ENCODE assay signal across 1 cellular context in the genomic region with DNA sequence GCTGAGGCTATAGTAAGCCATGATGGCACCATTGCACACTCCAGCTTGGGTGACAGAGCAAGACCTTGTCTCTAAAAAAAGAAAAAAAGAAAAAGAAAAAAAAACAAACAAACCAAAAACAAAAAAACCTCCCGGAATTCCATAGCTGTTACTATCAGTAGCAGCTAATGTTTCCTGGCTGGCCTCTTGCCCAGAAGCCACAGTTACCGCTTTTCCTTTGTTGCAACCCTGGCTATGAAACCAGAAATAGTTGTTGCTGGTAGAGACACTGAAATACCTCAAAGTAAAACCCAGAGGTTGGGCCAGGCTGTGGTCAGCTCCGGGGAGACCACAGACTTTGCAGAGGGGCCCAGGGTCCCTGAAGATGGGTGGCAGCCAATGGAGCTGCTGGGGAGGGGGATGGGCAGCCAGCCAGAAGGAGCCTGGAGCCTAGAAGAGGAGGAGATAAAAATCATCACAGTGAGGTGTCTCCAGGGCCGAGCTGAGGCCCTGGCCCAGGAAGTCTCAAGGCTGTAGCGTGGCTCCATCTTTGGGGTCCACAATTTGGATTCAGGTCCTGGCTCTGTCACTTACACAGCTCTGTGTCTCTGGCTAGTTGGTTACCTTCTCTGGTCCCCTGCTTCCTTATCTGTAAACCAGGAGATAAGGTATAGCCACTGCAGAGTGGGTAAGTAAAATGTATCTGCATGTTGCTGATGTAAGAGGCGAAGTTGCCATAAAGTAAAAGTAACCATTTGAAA.
TF ChIP-seq lines count a peak whose summit lies in the region.

No MANE protein-coding gene starts in this region.

TF ChIP-seq in K562, 482 proteins besides CTCF, POLR2A, EP300 and RAD21 (continued from another document and continues in another):
- TF ChIP-seq, protein P1, sequence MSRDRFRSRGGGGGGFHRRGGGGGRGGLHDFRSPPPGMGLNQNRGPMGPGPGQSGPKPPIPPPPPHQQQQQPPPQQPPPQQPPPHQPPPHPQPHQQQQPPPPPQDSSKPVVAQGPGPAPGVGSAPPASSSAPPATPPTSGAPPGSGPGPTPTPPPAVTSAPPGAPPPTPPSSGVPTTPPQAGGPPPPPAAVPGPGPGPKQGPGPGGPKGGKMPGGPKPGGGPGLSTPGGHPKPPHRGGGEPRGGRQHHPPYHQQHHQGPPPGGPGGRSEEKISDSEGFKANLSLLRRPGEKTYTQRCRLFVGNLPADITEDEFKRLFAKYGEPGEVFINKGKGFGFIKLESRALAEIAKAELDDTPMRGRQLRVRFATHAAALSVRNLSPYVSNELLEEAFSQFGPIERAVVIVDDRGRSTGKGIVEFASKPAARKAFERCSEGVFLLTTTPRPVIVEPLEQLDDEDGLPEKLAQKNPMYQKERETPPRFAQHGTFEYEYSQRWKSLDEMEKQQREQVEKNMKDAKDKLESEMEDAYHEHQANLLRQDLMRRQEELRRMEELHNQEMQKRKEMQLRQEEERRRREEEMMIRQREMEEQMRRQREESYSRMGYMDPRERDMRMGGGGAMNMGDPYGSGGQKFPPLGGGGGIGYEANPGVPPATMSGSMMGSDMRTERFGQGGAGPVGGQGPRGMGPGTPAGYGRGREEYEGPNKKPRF (IDR thresholded peaks at IDR 0.05; ENCODE audit: low read depth, low read length), result no peak
- no peak for TF ChIP-seq PTRF (tag; IDR thresholded peaks at IDR 0.05)
- TF ChIP-seq, protein P2, sequence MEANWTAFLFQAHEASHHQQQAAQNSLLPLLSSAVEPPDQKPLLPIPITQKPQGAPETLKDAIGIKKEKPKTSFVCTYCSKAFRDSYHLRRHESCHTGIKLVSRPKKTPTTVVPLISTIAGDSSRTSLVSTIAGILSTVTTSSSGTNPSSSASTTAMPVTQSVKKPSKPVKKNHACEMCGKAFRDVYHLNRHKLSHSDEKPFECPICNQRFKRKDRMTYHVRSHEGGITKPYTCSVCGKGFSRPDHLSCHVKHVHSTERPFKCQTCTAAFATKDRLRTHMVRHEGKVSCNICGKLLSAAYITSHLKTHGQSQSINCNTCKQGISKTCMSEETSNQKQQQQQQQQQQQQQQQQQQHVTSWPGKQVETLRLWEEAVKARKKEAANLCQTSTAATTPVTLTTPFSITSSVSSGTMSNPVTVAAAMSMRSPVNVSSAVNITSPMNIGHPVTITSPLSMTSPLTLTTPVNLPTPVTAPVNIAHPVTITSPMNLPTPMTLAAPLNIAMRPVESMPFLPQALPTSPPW (CRISPR knock-in tag; IDR thresholded peaks at IDR 0.05), result peak; percentile 53; the same call in 1 of the 2 replicates
- peak; percentile 63 for TF ChIP-seq TEAD4 (IDR thresholded peaks at IDR 0.05; ENCODE audit: low read length)
- no peak for TF ChIP-seq TEAD4 (CRISPR knock-in tag; IDR thresholded peaks at IDR 0.05; ENCODE audit: borderline replicate concordance)
- no peak for TF ChIP-seq LCOR (CRISPR knock-in tag; IDR thresholded peaks at IDR 0.05)
- peak; percentile 36 to 60; a peak in 1 of 4 replicates for TF ChIP-seq TEAD1 (CRISPR knock-in tag; IDR thresholded peaks at IDR 0.05)
- no peak for TF ChIP-seq FOXA1 (IDR thresholded peaks at IDR 0.05; ENCODE audit: borderline replicate concordance)
- no peak for TF ChIP-seq ESRRB (CRISPR knock-in tag; IDR thresholded peaks at IDR 0.05; ENCODE audit: borderline replicate concordance)
- TF ChIP-seq ZNF354B (CRISPR knock-in tag; IDR thresholded peaks at IDR 0.05), result no peak
- TF ChIP-seq, protein P3, sequence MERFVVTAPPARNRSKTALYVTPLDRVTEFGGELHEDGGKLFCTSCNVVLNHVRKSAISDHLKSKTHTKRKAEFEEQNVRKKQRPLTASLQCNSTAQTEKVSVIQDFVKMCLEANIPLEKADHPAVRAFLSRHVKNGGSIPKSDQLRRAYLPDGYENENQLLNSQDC (CRISPR knock-in tag; IDR thresholded peaks at IDR 0.05), result no peak
- TF ChIP-seq PTBP1 (IDR thresholded peaks at IDR 0.05; ENCODE audit: low read depth, low read length), result no peak
- TF ChIP-seq ZFP30 (CRISPR knock-in tag; IDR thresholded peaks at IDR 0.05; ENCODE audit: borderline replicate concordance), result no peak
- no peak for TF ChIP-seq TARDBP (IDR thresholded peaks at IDR 0.05)
- TF ChIP-seq, protein P4, sequence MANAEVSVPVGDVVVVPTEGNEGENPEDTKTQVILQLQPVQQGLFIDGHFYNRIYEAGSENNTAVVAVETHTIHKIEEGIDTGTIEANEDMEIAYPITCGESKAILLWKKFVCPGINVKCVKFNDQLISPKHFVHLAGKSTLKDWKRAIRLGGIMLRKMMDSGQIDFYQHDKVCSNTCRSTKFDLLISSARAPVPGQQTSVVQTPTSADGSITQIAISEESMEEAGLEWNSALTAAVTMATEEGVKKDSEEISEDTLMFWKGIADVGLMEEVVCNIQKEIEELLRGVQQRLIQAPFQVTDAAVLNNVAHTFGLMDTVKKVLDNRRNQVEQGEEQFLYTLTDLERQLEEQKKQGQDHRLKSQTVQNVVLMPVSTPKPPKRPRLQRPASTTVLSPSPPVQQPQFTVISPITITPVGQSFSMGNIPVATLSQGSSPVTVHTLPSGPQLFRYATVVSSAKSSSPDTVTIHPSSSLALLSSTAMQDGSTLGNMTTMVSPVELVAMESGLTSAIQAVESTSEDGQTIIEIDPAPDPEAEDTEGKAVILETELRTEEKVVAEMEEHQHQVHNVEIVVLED (CRISPR knock-in tag; IDR thresholded peaks at IDR 0.05), result no peak
- no peak for TF ChIP-seq MTA2 (IDR thresholded peaks at IDR 0.05; ENCODE audit: low read depth)
- TF ChIP-seq KHSRP (IDR thresholded peaks at IDR 0.05), result no peak
- TF ChIP-seq MAFG (tag; conservative IDR thresholded peaks at IDR 0.05), result no peak
- TF ChIP-seq, protein P5, sequence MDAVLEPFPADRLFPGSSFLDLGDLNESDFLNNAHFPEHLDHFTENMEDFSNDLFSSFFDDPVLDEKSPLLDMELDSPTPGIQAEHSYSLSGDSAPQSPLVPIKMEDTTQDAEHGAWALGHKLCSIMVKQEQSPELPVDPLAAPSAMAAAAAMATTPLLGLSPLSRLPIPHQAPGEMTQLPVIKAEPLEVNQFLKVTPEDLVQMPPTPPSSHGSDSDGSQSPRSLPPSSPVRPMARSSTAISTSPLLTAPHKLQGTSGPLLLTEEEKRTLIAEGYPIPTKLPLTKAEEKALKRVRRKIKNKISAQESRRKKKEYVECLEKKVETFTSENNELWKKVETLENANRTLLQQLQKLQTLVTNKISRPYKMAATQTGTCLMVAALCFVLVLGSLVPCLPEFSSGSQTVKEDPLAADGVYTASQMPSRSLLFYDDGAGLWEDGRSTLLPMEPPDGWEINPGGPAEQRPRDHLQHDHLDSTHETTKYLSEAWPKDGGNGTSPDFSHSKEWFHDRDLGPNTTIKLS (IDR thresholded peaks at IDR 0.05; ENCODE audit: borderline replicate concordance, low read depth), result peak; percentile 22; the same call in 1 of the 2 replicates
- TF ChIP-seq, protein P6, sequence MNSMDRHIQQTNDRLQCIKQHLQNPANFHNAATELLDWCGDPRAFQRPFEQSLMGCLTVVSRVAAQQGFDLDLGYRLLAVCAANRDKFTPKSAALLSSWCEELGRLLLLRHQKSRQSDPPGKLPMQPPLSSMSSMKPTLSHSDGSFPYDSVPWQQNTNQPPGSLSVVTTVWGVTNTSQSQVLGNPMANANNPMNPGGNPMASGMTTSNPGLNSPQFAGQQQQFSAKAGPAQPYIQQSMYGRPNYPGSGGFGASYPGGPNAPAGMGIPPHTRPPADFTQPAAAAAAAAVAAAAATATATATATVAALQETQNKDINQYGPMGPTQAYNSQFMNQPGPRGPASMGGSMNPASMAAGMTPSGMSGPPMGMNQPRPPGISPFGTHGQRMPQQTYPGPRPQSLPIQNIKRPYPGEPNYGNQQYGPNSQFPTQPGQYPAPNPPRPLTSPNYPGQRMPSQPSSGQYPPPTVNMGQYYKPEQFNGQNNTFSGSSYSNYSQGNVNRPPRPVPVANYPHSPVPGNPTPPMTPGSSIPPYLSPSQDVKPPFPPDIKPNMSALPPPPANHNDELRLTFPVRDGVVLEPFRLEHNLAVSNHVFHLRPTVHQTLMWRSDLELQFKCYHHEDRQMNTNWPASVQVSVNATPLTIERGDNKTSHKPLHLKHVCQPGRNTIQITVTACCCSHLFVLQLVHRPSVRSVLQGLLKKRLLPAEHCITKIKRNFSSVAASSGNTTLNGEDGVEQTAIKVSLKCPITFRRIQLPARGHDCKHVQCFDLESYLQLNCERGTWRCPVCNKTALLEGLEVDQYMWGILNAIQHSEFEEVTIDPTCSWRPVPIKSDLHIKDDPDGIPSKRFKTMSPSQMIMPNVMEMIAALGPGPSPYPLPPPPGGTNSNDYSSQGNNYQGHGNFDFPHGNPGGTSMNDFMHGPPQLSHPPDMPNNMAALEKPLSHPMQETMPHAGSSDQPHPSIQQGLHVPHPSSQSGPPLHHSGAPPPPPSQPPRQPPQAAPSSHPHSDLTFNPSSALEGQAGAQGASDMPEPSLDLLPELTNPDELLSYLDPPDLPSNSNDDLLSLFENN (IDR thresholded peaks at IDR 0.05; ENCODE audit: low read depth in 2 of 2, low read length in 2 of 2), result no peak
- TF ChIP-seq ZNF212 (CRISPR knock-in tag; IDR thresholded peaks at IDR 0.05), result no peak
- TF ChIP-seq CBX8 (IDR thresholded peaks at IDR 0.05; ENCODE audit: borderline replicate concordance, extremely low read depth, low read depth, low read length, poor library complexity, severe bottlenecking), result no peak
- no peak for TF ChIP-seq ARID2 (IDR thresholded peaks at IDR 0.05)
- TF ChIP-seq ZNF274 (IDR thresholded peaks at IDR 0.05; ENCODE audit: borderline replicate concordance, low read depth, low read length), result no peak
- TF ChIP-seq, protein P7, sequence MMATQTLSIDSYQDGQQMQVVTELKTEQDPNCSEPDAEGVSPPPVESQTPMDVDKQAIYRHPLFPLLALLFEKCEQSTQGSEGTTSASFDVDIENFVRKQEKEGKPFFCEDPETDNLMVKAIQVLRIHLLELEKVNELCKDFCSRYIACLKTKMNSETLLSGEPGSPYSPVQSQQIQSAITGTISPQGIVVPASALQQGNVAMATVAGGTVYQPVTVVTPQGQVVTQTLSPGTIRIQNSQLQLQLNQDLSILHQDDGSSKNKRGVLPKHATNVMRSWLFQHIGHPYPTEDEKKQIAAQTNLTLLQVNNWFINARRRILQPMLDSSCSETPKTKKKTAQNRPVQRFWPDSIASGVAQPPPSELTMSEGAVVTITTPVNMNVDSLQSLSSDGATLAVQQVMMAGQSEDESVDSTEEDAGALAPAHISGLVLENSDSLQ (IDR thresholded peaks at IDR 0.05), result no peak; the same call in 1 of the 2 replicates
- no peak for TF ChIP-seq FOXA3 (CRISPR knock-in tag; conservative IDR thresholded peaks at IDR 0.05 in 1 of 2, IDR thresholded peaks at IDR 0.05 in 1 of 2)
- TF ChIP-seq POLR2H (tag; IDR thresholded peaks at IDR 0.05; ENCODE audit: low read depth), result peak; percentile 64
- TF ChIP-seq ZKSCAN8 (CRISPR knock-in tag; IDR thresholded peaks at IDR 0.05), result 0 out of 2 replicates have a peak, but pooled peaks have one; percentile 44
- no peak for TF ChIP-seq MEF2A (IDR thresholded peaks at IDR 0.05; ENCODE audit: control insufficient read depth, low read depth, low read length)
- 0 out of 2 replicates have a peak, but pooled peaks have one; percentile 51 for TF ChIP-seq HSF4 (CRISPR knock-in tag; IDR thresholded peaks at IDR 0.05; ENCODE audit: borderline replicate concordance)
- TF ChIP-seq ETV5 (CRISPR knock-in tag; IDR thresholded peaks at IDR 0.05; ENCODE audit: low read depth), result no peak
- TF ChIP-seq SIX5 (IDR thresholded peaks at IDR 0.05; ENCODE audit: borderline replicate concordance in 1 of 2, insufficient read depth in 1 of 2, low read depth in 1 of 2, low read length in 2 of 2), result no peak
- TF ChIP-seq ZNF316 (IDR thresholded peaks at IDR 0.05), result no peak
- TF ChIP-seq ZNF668 (CRISPR knock-in tag; IDR thresholded peaks at IDR 0.05), result peak; percentile 75; the same call in 1 of the 2 replicates
- TF ChIP-seq ZNF584 (CRISPR knock-in tag; IDR thresholded peaks at IDR 0.05; ENCODE audit: low read depth), result no peak; the same call in 1 of the 2 replicates
- TF ChIP-seq PCBP1 (IDR thresholded peaks at IDR 0.05; ENCODE audit: low read depth, low read length, poor library complexity, severe bottlenecking), result no peak
- no peak for TF ChIP-seq SETDB1 (IDR thresholded peaks at IDR 0.05; ENCODE audit: low read length)
- no peak for TF ChIP-seq DACH1 (IDR thresholded peaks at IDR 0.05; ENCODE audit: partially characterized antibody)
- TF ChIP-seq ZNF224 (CRISPR knock-in tag; IDR thresholded peaks at IDR 0.05), result no peak
- TF ChIP-seq, protein P8, sequence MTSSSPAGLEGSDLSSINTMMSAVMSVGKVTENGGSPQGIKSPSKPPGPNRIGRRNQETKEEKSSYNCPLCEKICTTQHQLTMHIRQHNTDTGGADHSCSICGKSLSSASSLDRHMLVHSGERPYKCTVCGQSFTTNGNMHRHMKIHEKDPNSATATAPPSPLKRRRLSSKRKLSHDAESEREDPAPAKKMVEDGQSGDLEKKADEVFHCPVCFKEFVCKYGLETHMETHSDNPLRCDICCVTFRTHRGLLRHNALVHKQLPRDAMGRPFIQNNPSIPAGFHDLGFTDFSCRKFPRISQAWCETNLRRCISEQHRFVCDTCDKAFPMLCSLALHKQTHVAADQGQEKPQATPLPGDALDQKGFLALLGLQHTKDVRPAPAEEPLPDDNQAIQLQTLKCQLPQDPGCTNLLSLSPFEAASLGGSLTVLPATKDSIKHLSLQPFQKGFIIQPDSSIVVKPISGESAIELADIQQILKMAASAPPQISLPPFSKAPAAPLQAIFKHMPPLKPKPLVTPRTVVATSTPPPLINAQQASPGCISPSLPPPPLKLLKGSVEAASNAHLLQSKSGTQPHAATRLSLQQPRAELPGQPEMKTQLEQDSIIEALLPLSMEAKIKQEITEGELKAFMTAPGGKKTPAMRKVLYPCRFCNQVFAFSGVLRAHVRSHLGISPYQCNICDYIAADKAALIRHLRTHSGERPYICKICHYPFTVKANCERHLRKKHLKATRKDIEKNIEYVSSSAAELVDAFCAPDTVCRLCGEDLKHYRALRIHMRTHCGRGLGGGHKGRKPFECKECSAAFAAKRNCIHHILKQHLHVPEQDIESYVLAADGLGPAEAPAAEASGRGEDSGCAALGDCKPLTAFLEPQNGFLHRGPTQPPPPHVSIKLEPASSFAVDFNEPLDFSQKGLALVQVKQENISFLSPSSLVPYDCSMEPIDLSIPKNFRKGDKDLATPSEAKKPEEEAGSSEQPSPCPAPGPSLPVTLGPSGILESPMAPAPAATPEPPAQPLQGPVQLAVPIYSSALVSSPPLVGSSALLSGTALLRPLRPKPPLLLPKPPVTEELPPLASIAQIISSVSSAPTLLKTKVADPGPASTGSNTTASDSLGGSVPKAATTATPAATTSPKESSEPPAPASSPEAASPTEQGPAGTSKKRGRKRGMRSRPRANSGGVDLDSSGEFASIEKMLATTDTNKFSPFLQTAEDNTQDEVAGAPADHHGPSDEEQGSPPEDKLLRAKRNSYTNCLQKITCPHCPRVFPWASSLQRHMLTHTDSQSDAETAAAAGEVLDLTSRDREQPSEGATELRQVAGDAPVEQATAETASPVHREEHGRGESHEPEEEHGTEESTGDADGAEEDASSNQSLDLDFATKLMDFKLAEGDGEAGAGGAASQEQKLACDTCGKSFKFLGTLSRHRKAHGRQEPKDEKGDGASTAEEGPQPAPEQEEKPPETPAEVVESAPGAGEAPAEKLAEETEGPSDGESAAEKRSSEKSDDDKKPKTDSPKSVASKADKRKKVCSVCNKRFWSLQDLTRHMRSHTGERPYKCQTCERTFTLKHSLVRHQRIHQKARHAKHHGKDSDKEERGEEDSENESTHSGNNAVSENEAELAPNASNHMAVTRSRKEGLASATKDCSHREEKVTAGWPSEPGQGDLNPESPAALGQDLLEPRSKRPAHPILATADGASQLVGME (CRISPR knock-in tag; IDR thresholded peaks at IDR 0.05), result no peak
- TF ChIP-seq, protein P9, sequence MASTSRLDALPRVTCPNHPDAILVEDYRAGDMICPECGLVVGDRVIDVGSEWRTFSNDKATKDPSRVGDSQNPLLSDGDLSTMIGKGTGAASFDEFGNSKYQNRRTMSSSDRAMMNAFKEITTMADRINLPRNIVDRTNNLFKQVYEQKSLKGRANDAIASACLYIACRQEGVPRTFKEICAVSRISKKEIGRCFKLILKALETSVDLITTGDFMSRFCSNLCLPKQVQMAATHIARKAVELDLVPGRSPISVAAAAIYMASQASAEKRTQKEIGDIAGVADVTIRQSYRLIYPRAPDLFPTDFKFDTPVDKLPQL (IDR thresholded peaks at IDR 0.05; ENCODE audit: extremely low read depth, insufficient read length), result no peak
- TF ChIP-seq SRSF7 (optimal IDR thresholded peaks at IDR 0.05; ENCODE audit: low read depth, low read length), result no peak
